In the genomic region with DNA sequence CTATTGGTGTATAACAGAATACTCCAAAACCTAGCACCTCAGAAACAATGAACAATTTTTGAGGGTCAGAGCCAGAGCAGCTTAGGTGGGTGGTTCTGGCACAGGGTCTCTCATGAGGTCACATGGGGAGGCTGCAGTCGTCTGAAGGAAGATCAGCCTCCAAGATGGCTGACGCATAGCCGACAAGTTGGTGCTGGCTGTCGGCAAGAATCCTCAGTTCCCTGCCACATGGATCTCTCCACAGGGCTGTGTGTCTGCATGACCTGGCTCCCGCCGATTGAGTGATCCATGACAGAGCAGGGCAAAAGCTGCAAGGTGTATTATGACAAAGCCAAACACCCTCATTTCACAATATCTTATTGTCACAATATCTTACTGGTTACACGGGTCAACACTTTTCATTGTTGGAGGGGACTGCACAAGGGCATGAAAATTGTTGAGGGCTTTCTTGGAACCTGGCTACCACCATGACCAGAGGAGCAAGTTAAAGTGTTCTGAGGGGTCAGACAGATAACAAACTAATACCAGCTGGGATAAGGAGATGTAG, we compare ENCODE assay signal across 16 cellular contexts. TPM values are rescaled to one million over a fixed set of nuclear protein-coding genes. Genes with fewer than 3 reads are reported as not detected.
DNase-seq lines count a peak whose midpoint lies in the region; ATAC-seq and TF ChIP-seq lines count a peak whose summit lies in the region.
"Had no signal": no experiment of that assay in that cellular context is flagged by ENCODE, and none has a peak within 500 bp of the region (broad histone marks: within the 10 kb centered on the region; RNA-seq: fewer than 3 reads in every experiment).

No MANE protein-coding gene starts in this region.

- no peaks in the 10 kb centered on the region for H3K9me2 ChIP-seq in PC-3 (replicated peaks; ENCODE audit: low read length)

- no peaks in the 10 kb centered on the region for H3K27me3 ChIP-seq in CD8-positive, alpha-beta T cell (ENCODE audit: insufficient read depth, low read length)
- no peaks in the 10 kb centered on the region for H3K27me3 ChIP-seq in PC-3 (ENCODE audit: low read length)
- H3K27me3 ChIP-seq in duodenal mucosa (ENCODE audit: control insufficient read depth in 1 of 2, insufficient read depth in 2 of 2, low read length in 2 of 2): no peaks in the 10 kb centered on the region
- no peaks in the 10 kb centered on the region for H3K27me3 ChIP-seq in sigmoid colon
- H3K27me3 ChIP-seq: heart right ventricle, stomach had no signal

- H3K9me3 ChIP-seq in CD8-positive, alpha-beta T cell (ENCODE audit: low read length): no peaks in the 10 kb centered on the region
- H3K9me3 ChIP-seq in PC-3 (ENCODE audit: low read length): no peaks in the 10 kb centered on the region
- H3K9me3 ChIP-seq in duodenal mucosa (ENCODE audit: control insufficient read depth in 1 of 2, low read length in 2 of 2): no peaks in the 10 kb centered on the region
- H3K9me3 ChIP-seq in sigmoid colon: no peaks in the 10 kb centered on the region
- H3K9me3 ChIP-seq: heart right ventricle, stomach had no signal

- H3K4me1 ChIP-seq in CD8-positive, alpha-beta T cell (ENCODE audit: insufficient read depth, low read length): peaks cover 65% of the 10 kb centered on the region
- peaks cover 46% of the 10 kb centered on the region for H3K4me1 ChIP-seq in PC-3 (ENCODE audit: insufficient read depth, low read length)
- H3K4me1 ChIP-seq in duodenal mucosa (ENCODE audit: control insufficient read depth in 1 of 2, insufficient read depth in 2 of 2, low read length in 2 of 2): peaks cover 50 to 59% of the 10 kb centered on the region in 2 donors
- peaks cover 0 to 79% (median 63%) of the 10 kb centered on the region in 4 donors for H3K4me1 ChIP-seq in sigmoid colon

- H3K36me3 Mint-ChIP-seq in CD8-positive, alpha-beta T cell: peaks cover 16% of the 10 kb centered on the region
- H3K36me3 Mint-ChIP-seq in natural killer cell: no peaks in the 10 kb centered on the region

- H3K4me3 ChIP-seq in CD8-positive, alpha-beta T cell (ENCODE audit: low read depth, low read length): no peak overlapping the region
- no peak overlapping the region for H3K4me3 ChIP-seq in PC-3 (ENCODE audit: low read length)
- peak overlapping the region; percentile 30 to 46 for H3K4me3 ChIP-seq in duodenal mucosa (ENCODE audit: low read depth in 1 of 2, low read length in 2 of 2)
- no peak overlapping the region for H3K4me3 ChIP-seq in sigmoid colon
- H3K4me3 ChIP-seq: heart right ventricle, stomach had no signal

- H3K9ac ChIP-seq in PC-3 (ENCODE audit: low read length) (no peak overlapping the region), duodenal mucosa (ENCODE audit: low read depth in 1 of 2, low read length in 2 of 2) (no peak overlapping the region)
- H3K9ac ChIP-seq: KMS-11 had no signal

- peak overlapping the region; percentile 67 for H3K27ac Mint-ChIP-seq in CD8-positive, alpha-beta T cell
- H3K27ac Mint-ChIP-seq in natural killer cell: peak overlapping the region; percentile 78 to 88

- peaks cover 82% of the 10 kb centered on the region for H3K4me1 Mint-ChIP-seq in CD8-positive, alpha-beta T cell (ENCODE audit: low read depth)
- peaks cover 82 to 86% of the 10 kb centered on the region in 2 donors for H3K4me1 Mint-ChIP-seq in natural killer cell

- H4K20me1 ChIP-seq in PC-3 (ENCODE audit: low read length): peaks cover 82% of the 10 kb centered on the region

- no peak for TF ChIP-seq EP300 in sigmoid colon (IDR thresholded peaks at IDR 0.05)

- no peak for ATAC-seq in CD8-positive, alpha-beta T cell
- no peak for ATAC-seq in PC-3
- ATAC-seq in natural killer cell: no peak

- no peak overlapping the region for H3K27ac ChIP-seq in CD8-positive, alpha-beta T cell (ENCODE audit: low read depth, low read length)
- no peak overlapping the region for H3K27ac ChIP-seq in PC-3 (ENCODE audit: low read length)
- H3K27ac ChIP-seq in duodenal mucosa (ENCODE audit: low read depth, low read length): no peak overlapping the region
- H3K27ac ChIP-seq in sigmoid colon: no peak overlapping the region
- H3K27ac ChIP-seq: KMS-11 had no signal

- BruUV-seq in PC-3 (replicated peaks; lab: Mats Ljungman, UMichigan): no TSS peak

- H3F3A ChIP-seq in PC-3 (ENCODE audit: low read length, unreplicated experiment): no peaks in the 10 kb centered on the region

- no peak for TF ChIP-seq POLR2A in sigmoid colon (IDR thresholded peaks at IDR 0.05)

- no peak for DNase-seq in CD8-positive, alpha-beta T cell
- DNase-seq in PC-3: no peak
- DNase-seq in natural killer cell: no peak
- no peak for DNase-seq in activated effector memory CD4-positive, alpha-beta T cell treated with anti-CD3 and anti-CD28 coated beads, Interleukin-2, amount 50 U/mL, for 16 hours
- no peak for DNase-seq in ACHN
- DNase-seq in sigmoid colon: no peak
- DNase-seq in GF-D8 (lab: John Stamatoyannopoulos, UW): no peak
- DNase-seq: COR-L47; H7; heart right ventricle; NCI-H2029; stimulated activated CD4-positive, alpha-beta T cell treated with anti-CD3 and anti-CD28 coated beads, Interleukin-2, amount 100 ng/mL, for 48 hours; stomach; T-helper 9 cell had no signal

- no peaks in the 10 kb centered on the region for H3K9me3 Mint-ChIP-seq in CD8-positive, alpha-beta T cell
- no peaks in the 10 kb centered on the region for H3K9me3 Mint-ChIP-seq in natural killer cell

- in situ Hi-C loops in ACHN (cut with HindIII; ENCODE audit: low pct_ligation_motif_present, low pct_unique_long_range_greater_than_20kb, low sequenced_read_pairs): no loop called here

- CTCF ChIA-PET in CD8-positive, alpha-beta T cell (lab: Charles Lee): interaction anchor here (1.2 to 2.6 kb wide), 4 partner anchors 16 to 328 kb away, joined by 3 to 8 read pairs (median 4); no protein-coding TSS in a partner anchor
- CTCF ChIA-PET in PC-3 (lab: Charles Lee): no interaction called here

- H2AFZ ChIP-seq in PC-3 (ENCODE audit: low read length): no peak overlapping the region

- no peaks in the 10 kb centered on the region for H3K36me3 ChIP-seq in CD8-positive, alpha-beta T cell (ENCODE audit: insufficient read depth, low read length)
- no peaks in the 10 kb centered on the region for H3K36me3 ChIP-seq in PC-3 (ENCODE audit: low read depth, low read length)
- H3K36me3 ChIP-seq in duodenal mucosa (ENCODE audit: control insufficient read depth in 1 of 2, insufficient read depth in 2 of 2, low read length in 2 of 2): no peaks in the 10 kb centered on the region
- no peaks in the 10 kb centered on the region for H3K36me3 ChIP-seq in sigmoid colon
- H3K36me3 ChIP-seq: heart right ventricle, stomach had no signal

- intact Hi-C loops in CD8-positive, alpha-beta T cell (cut with DNase I, micrococcal nuclease): no loop called here
- intact Hi-C loops in PC-3 (cut with micrococcal nuclease): no loop called here
- intact Hi-C loops in natural killer cell (cut with micrococcal nuclease): no loop called here
- intact Hi-C loops in sigmoid colon (cut with DNase I): no loop called here

- no peak for TF ChIP-seq CTCF in CD8-positive, alpha-beta T cell (IDR thresholded peaks at IDR 0.05)
- TF ChIP-seq CTCF in PC-3 (conservative IDR thresholded peaks at IDR 0.05; ENCODE audit: low read depth, low read length) (no peak), natural killer cell (IDR thresholded peaks at IDR 0.05) (no peak), sigmoid colon (IDR thresholded peaks at IDR 0.05) (no peak)

- 63 to 66% methylated on average over 7 of the region's 7 CpGs for WGBS in sigmoid colon, 2 donors

- POLR2A ChIA-PET in CD8-positive, alpha-beta T cell (lab: Charles Lee): interaction anchor here (1.4 to 1.7 kb wide), 3 partner anchors 15 to 328 kb away, joined by 4 to 5 read pairs (median 4); no protein-coding TSS in a partner anchor
- POLR2A ChIA-PET in PC-3 (lab: Charles Lee; ENCODE audit: unreplicated experiment): interaction anchor here (0.5 kb wide), 1 partner anchor 608 kb away, joined by 4 read pairs; no protein-coding TSS in a partner anchor

- H3K27me3 Mint-ChIP-seq in CD8-positive, alpha-beta T cell (ENCODE audit: low read depth): no peaks in the 10 kb centered on the region
- no peaks in the 10 kb centered on the region for H3K27me3 Mint-ChIP-seq in natural killer cell (ENCODE audit: low read depth in 2 of 2)

- H3K4me2 ChIP-seq in PC-3 (ENCODE audit: low read length): peak overlapping the region; percentile 86; the same call in 1 of the 2 replicates
- H3K4me2 ChIP-seq: KMS-11 had no signal

- H3K4me3 Mint-ChIP-seq in CD8-positive, alpha-beta T cell: peak overlapping the region; percentile 13
- peak overlapping the region; percentile 38 for H3K4me3 Mint-ChIP-seq in natural killer cell

- H3K79me2 ChIP-seq in PC-3 (ENCODE audit: low read length): peaks cover 94% of the 10 kb centered on the region

RNA-seq across cellular contexts. Expression of gene MYL12B, which starts 4.2 kb away (rescaled TPM):
- 100 to 1,000 TPM; 117 to 132 TPM for total RNA-seq in CD8-positive, alpha-beta T cell
- 233 and 308 TPM in 2 replicates for total RNA-seq in PC-3 (2014; rRNA removed)
- 100 to 1,000 TPM; 204 to 214 (median 210) TPM for total RNA-seq in natural killer cell
- total RNA-seq in sigmoid colon: 100 to 1,000 TPM; 155 to 227 (median 181) TPM
- polyA plus RNA-seq in sigmoid colon: 1,000 to 10,000 TPM in 2 of 3 donors, 100 to 1,000 TPM in 1; 696 to 1,674 (median 1,233) TPM

RNA-seq across cellular contexts. Expression of gene MYL12A, which starts 18.5 kb away (rescaled TPM):
- 100 to 1,000 TPM; 129 to 137 TPM for total RNA-seq in CD8-positive, alpha-beta T cell
- 254 and 329 TPM in 2 replicates for total RNA-seq in PC-3 (2014; rRNA removed)
- 100 to 1,000 TPM; 532 to 652 (median 572) TPM for total RNA-seq in natural killer cell
- total RNA-seq in sigmoid colon: 100 to 1,000 TPM; 165 to 208 (median 186) TPM
- 1,000 to 10,000 TPM in 1 of 3 donors, 100 to 1,000 TPM in 2; 558 to 1,173 (median 876) TPM for polyA plus RNA-seq in sigmoid colon

RNA-seq across cellular contexts. Expression of gene MYOM1, which starts 46.4 kb away (rescaled TPM):
- 1 to 10 TPM; 2.7 to 3.3 TPM for total RNA-seq in CD8-positive, alpha-beta T cell
- total RNA-seq in PC-3 (2014; rRNA removed): 0.07 and 0.12 TPM in 2 replicates
- total RNA-seq in natural killer cell: 1 to 10 TPM; 1.7 to 5.8 (median 3.0) TPM
- total RNA-seq in sigmoid colon: 10 to 100 TPM; 17.3 to 37.7 (median 22.1) TPM
- 10 to 100 TPM in 1 of 3 donors, 1 to 10 TPM in 2; 3.3 to 11.1 (median 5.4) TPM for polyA plus RNA-seq in sigmoid colon

Comparison
In these comparisons a context has a peak if more than half of its experiments do, and no peak if none do; other contexts are left out.
1. H3K4me3 ChIP-seq: peak in duodenal mucosa (2 of 2); none in CD8-positive, alpha-beta T cell (single experiment), PC-3 (single experiment) and sigmoid colon (0 of 4).